In genomic region chr18:48412339-48412929, GRCh38 we compare ENCODE assay signal across 9 cellular contexts. TPM values are rescaled to one million over a fixed set of nuclear protein-coding genes. Genes with fewer than 3 reads are reported as not detected.
DNase-seq lines count a peak whose midpoint lies in the region; ATAC-seq and TF ChIP-seq lines count a peak whose summit lies in the region.
"Had no signal": no experiment of that assay in that cellular context is flagged by ENCODE, and none has a peak within 500 bp of the region (broad histone marks: within the 10 kb centered on the region; RNA-seq: fewer than 3 reads in every experiment).

No MANE protein-coding gene starts in this region.

- H3K4me3 ChIP-seq in MG63, result no peak overlapping the region
- H3K4me3 ChIP-seq in esophagus muscularis mucosa, result no peak overlapping the region
- H3K4me3 ChIP-seq in psoas muscle, result no peak overlapping the region
- H3K4me3 ChIP-seq: skin epidermis had no signal

- H3K9me3 ChIP-seq in MG63 (no peaks in the 10 kb centered on the region), esophagus muscularis mucosa (no peaks in the 10 kb centered on the region), psoas muscle (no peaks in the 10 kb centered on the region)

- ATAC-seq in activated T-cell treated with anti-CD3 and anti-CD28 coated beads, Interleukin-2, amount 50 U/mL, for 72 hours (replicated peaks in 1 of 2), result no peak
- ATAC-seq in SK-N-SH treated with all-trans-retinoic acid at 6 μM for 48 hours, result peak; percentile 25; the same call in 2 of the 3 replicates
- no peak for ATAC-seq in psoas muscle
- no peak for ATAC-seq in HG02798 (IDR thresholded peaks at IDR 0.05; ENCODE audit: poor library complexity, unreplicated experiment)
- no peak for ATAC-seq in GM19395 (IDR thresholded peaks at IDR 0.05; ENCODE audit: unreplicated experiment)

- H3K36me3 Mint-ChIP-seq in activated T-cell treated with anti-CD3 and anti-CD28 coated beads, Interleukin-2, amount 50 U/mL, for 72 hours (ENCODE audit: insufficient read depth in 2 of 2), result no peaks in the 10 kb centered on the region

- TF ChIP-seq CTCF in esophagus muscularis mucosa (IDR thresholded peaks at IDR 0.05), result peak; percentile 51 to 80 (median 60)
- TF ChIP-seq CTCF in psoas muscle (IDR thresholded peaks at IDR 0.05), result peak; percentile 59

- peak; percentile 25 to 32 for DNase-seq in activated T-cell treated with anti-CD3 and anti-CD28 coated beads, Interleukin-2, amount 50 U/mL, for 72 hours
- DNase-seq in activated T-cell treated with anti-CD3 and anti-CD28 coated beads for 4 hours, result no peak
- DNase-seq in MG63, result peak; percentile 28
- DNase-seq in esophagus muscularis mucosa (ENCODE audit: extremely low spot score), result no peak
- no peak for DNase-seq in psoas muscle

- TF ChIP-seq EP300 in esophagus muscularis mucosa (IDR thresholded peaks at IDR 0.05), result no peak

- H3K27me3 Mint-ChIP-seq in activated T-cell treated with anti-CD3 and anti-CD28 coated beads, Interleukin-2, amount 50 U/mL, for 72 hours (ENCODE audit: low read depth), result peaks cover 78% of the 10 kb centered on the region

- intact Hi-C loops in esophagus muscularis mucosa (cut with DNase I), result loop anchor here (5.0 kb wide), 1 partner anchor 250 kb away; no protein-coding TSS in a partner anchor
- intact Hi-C loops in psoas muscle (cut with DNase I), result loop anchor here in 1 of 2 donors (5.0 kb wide), 1 partner anchor 120 kb away; no protein-coding TSS in a partner anchor

- no peak overlapping the region for H3K4me3 Mint-ChIP-seq in activated T-cell treated with anti-CD3 and anti-CD28 coated beads, Interleukin-2, amount 50 U/mL, for 72 hours

- H3K36me3 ChIP-seq in MG63 (no peaks in the 10 kb centered on the region), esophagus muscularis mucosa (no peaks in the 10 kb centered on the region), psoas muscle (ENCODE audit: insufficient read depth in 1 of 2, low read depth in 1 of 2) (no peaks in the 10 kb centered on the region)

- no peak for TF ChIP-seq POLR2A in esophagus muscularis mucosa (IDR thresholded peaks at IDR 0.05; ENCODE audit: low read depth)

- H3K4me1 ChIP-seq in esophagus muscularis mucosa, result peaks cover 16 to 27% (median 22%) of the 10 kb centered on the region in 4 donors
- H3K4me1 ChIP-seq in psoas muscle, result peaks cover 9% of the 10 kb centered on the region

- peaks cover 0 to 2% of the 10 kb centered on the region in 2 donors for H3K9me3 Mint-ChIP-seq in activated T-cell treated with anti-CD3 and anti-CD28 coated beads, Interleukin-2, amount 50 U/mL, for 72 hours

- no peak overlapping the region for H3K27ac Mint-ChIP-seq in activated T-cell treated with anti-CD3 and anti-CD28 coated beads, Interleukin-2, amount 50 U/mL, for 72 hours

- H3K27ac ChIP-seq in esophagus muscularis mucosa (replicated peaks in 1 of 4), result no peak overlapping the region
- no peak overlapping the region for H3K27ac ChIP-seq in psoas muscle
- H3K27ac ChIP-seq: skin epidermis had no signal

- H3K27me3 ChIP-seq in MG63 (peaks cover 17% of the 10 kb centered on the region), esophagus muscularis mucosa (peaks cover 0 to 39% (median 0%) of the 10 kb centered on the region in 4 donors), psoas muscle (ENCODE audit: insufficient read depth in 3 of 3, low read length in 2 of 3) (peaks cover 0 to 26% (median 0%) of the 10 kb centered on the region in 3 donors)

- 18% methylated on average over 7 of the region's 7 CpGs for WGBS in esophagus muscularis mucosa
- 19 to 25% (median 24%) methylated on average over 7 of the region's 7 CpGs for WGBS in psoas muscle, 3 donors

- peaks cover 7% of the 10 kb centered on the region for H3K4me1 Mint-ChIP-seq in activated T-cell treated with anti-CD3 and anti-CD28 coated beads, Interleukin-2, amount 50 U/mL, for 72 hours (ENCODE audit: low read depth)

TF ChIP-seq in SK-N-SH treated with all-trans-retinoic acid at 6 μM for 48 hours, 23 proteins besides CTCF, POLR2A, EP300 and RAD21:
- TF ChIP-seq CSRNP3 (CRISPR knock-in tag; IDR thresholded peaks at IDR 0.05) (no peak), ZFP30 (CRISPR knock-in tag; IDR thresholded peaks at IDR 0.05) (no peak), CREB5 (CRISPR knock-in tag; IDR thresholded peaks at IDR 0.05; ENCODE audit: low read depth) (no peak), ZFP3 (CRISPR knock-in tag; IDR thresholded peaks at IDR 0.05) (no peak), ZC3H10 (CRISPR knock-in tag; IDR thresholded peaks at IDR 0.05) (no peak), ARNTL (CRISPR knock-in tag; IDR thresholded peaks at IDR 0.05; ENCODE audit: borderline replicate concordance, low read depth) (no peak), OSR1 (CRISPR knock-in tag; IDR thresholded peaks at IDR 0.05) (no peak), CSDC2 (CRISPR knock-in tag; IDR thresholded peaks at IDR 0.05) (no peak), ZNF8 (CRISPR knock-in tag; IDR thresholded peaks at IDR 0.05) (no peak), BACH2 (CRISPR knock-in tag; IDR thresholded peaks at IDR 0.05; ENCODE audit: borderline replicate concordance) (no peak)
- TF ChIP-seq, protein P1, sequence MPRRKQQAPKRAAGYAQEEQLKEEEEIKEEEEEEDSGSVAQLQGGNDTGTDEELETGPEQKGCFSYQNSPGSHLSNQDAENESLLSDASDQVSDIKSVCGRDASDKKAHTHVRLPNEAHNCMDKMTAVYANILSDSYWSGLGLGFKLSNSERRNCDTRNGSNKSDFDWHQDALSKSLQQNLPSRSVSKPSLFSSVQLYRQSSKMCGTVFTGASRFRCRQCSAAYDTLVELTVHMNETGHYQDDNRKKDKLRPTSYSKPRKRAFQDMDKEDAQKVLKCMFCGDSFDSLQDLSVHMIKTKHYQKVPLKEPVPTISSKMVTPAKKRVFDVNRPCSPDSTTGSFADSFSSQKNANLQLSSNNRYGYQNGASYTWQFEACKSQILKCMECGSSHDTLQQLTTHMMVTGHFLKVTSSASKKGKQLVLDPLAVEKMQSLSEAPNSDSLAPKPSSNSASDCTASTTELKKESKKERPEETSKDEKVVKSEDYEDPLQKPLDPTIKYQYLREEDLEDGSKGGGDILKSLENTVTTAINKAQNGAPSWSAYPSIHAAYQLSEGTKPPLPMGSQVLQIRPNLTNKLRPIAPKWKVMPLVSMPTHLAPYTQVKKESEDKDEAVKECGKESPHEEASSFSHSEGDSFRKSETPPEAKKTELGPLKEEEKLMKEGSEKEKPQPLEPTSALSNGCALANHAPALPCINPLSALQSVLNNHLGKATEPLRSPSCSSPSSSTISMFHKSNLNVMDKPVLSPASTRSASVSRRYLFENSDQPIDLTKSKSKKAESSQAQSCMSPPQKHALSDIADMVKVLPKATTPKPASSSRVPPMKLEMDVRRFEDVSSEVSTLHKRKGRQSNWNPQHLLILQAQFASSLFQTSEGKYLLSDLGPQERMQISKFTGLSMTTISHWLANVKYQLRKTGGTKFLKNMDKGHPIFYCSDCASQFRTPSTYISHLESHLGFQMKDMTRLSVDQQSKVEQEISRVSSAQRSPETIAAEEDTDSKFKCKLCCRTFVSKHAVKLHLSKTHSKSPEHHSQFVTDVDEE (CRISPR knock-in tag; IDR thresholded peaks at IDR 0.05), result no peak

RNA-seq across cellular contexts. Expression of gene ZBTB7C, which starts 3.3 kb away (rescaled TPM):
- total RNA-seq in activated T-cell treated with anti-CD3 and anti-CD28 coated beads, Interleukin-2, amount 50 U/mL, for 72 hours, result under 1 TPM in 1 of 2 donors, not detected in 1; 0.05 TPM
- total RNA-seq in MG63 (2014; rRNA removed; shearing (Covaris generic); ENCODE audit: low replicate concordance), result 0.10 TPM in 2 replicates
- total RNA-seq in esophagus muscularis mucosa, result 10 to 100 TPM in 2 of 4 donors, 1 to 10 TPM in 2; 6.3 to 13.2 (median 9.1) TPM
- 1 to 10 TPM in 2 of 4 donors, under 1 TPM in 2; 0.78 to 2.9 (median 1.6) TPM for total RNA-seq in psoas muscle
- polyA plus RNA-seq in psoas muscle, result under 1 TPM; 0.34 to 0.78 (median 0.52) TPM

Comparison
In these comparisons a context has a peak if more than half of its experiments do, and no peak if none do; other contexts are left out.
1. DNase-seq: peak in activated T-cell treated with anti-CD3 and anti-CD28 coated beads, Interleukin-2, amount 50 U/mL, for 72 hours (2 of 2) and MG63 (single experiment); none in activated T-cell treated with anti-CD3 and anti-CD28 coated beads for 4 hours (single experiment), esophagus muscularis mucosa (single experiment) and psoas muscle (0 of 2).